1 cellular context compared by ENCODE assay signal in the genomic region with DNA sequence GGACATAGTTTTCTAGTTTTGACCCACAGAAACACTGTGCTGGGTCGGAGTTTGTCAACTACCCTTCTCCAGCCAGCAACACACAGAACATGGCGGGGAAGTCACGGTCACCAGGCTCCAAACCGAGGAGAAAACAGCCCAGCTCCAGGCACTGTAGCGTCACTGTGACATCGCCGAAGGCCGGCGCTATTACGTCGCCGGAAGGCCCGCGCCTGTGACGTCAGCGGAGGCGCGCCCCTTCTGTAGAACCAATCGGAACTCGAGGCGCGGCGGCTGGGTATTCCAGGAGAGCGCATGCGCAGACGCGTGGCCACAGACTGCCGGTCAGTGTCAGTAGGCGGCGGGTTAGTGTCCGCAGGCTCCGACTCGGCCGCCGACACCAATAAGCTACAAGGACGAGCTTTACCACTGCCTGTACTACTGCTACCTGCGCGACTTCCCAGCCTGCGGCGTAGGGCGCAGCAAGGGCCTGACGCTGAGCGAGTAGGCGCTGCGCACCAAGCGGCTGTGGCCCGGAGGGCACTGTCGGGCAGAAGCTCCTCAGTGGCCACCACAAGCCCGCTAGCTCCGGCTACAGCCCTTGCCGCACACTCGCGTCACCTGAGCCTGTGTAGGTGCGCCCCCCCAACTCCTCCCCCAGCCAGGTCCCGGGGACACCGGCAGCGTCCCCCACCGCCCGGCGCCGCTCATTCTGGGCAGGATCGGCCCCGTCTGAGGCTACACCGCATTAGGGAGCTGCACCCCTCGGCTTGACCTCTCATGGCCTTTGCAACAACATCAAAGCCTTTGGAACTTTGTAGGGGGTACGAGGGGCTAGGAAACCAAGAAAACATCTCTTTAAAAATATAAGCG.
A peak's percentile ranks its signal among the peaks of the same experiment; 100 is the strongest.
TF ChIP-seq lines count a peak whose summit lies in the region.

No MANE protein-coding gene starts in this region.

TF ChIP-seq in HepG2, 621 proteins besides CTCF, POLR2A, EP300 and RAD21 (continued from another document and continues in another):
- TF ChIP-seq, protein P1, sequence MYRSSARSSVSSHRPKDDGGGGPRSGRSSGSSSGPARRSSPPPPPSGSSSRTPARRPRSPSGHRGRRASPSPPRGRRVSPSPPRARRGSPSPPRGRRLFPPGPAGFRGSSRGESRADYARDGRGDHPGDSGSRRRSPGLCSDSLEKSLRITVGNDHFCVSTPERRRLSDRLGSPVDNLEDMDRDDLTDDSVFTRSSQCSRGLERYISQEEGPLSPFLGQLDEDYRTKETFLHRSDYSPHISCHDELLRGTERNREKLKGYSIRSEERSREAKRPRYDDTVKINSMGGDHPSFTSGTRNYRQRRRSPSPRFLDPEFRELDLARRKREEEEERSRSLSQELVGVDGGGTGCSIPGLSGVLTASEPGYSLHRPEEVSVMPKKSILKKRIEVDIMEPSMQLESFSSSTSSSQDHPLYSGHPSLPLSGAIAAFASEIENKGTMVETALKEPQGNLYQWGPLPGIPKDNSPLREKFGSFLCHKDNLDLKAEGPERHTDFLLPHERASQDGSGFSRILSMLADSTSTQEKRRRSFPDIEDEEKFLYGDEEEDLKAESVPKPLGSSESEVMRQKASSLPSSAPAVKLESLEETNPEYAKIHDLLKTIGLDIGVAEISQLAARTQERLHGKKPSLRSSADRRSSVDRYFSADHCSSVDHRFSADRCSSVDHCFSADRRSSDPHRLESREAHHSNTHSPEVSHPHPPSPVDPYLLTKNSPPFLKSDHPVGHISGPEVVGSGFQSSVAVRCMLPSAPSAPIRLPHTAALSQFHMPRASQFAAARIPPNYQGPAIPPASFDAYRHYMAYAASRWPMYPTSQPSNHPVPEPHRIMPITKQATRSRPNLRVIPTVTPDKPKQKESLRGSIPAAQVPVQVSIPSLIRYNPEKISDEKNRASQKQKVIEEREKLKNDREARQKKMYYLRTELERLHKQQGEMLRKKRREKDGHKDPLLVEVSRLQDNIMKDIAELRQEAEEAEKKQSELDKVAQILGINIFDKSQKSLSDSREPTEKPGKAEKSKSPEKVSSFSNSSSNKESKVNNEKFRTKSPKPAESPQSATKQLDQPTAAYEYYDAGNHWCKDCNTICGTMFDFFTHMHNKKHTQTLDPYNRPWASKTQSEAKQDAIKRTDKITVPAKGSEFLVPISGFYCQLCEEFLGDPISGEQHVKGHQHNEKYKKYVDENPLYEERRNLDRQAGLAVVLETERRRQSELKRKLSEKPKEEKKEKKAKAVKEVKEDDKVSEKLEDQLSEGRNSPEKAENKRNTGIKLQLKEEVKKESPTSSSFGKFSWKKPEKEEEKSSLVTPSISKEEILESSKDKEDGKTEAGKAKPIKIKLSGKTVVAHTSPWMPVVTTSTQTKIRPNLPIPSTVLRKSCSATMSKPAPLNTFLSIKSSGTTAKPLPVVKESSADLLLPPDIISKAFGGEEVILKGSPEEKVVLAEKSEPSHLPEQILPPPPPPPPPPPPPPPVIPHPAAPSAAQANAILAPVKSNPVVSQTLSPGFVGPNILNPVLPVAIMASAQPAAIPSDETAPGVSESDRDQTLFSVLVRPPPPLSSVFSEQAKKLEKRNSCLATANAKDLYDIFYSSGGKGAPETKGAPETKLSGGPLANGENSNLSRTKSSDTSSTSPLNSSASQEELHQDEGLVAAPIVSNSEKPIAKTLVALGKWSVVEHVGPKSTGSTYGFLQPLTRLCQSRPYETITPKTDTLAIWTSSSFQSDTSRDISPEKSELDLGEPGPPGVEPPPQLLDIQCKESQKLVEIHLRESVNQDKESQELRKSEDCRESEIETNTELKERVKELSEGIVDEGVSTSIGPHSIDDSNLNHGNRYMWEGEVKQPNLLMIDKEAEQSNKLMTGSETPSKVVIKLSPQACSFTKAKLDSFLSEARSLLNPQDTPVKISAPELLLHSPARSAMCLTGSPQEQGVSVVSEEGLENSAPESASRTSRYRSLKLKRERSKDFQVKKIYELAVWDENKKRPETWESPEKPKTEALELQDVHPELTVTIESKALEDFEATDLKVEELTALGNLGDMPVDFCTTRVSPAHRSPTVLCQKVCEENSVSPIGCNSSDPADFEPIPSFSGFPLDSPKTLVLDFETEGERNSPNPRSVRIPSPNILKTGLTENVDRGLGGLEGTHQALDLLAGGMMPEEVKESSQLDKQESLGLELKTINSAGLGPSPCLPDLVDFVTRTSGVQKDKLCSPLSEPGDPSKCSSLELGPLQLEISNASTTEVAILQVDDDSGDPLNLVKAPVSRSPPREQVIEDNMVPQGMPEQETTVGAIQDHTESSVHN (CRISPR knock-in tag; IDR thresholded peaks at IDR 0.05), result no peak
- TF ChIP-seq ZFP37 (CRISPR knock-in tag; IDR thresholded peaks at IDR 0.05; ENCODE audit: borderline replicate concordance), result 0 out of 2 replicates have a peak, but pooled peaks have one; percentile 33
- TF ChIP-seq, protein P2, sequence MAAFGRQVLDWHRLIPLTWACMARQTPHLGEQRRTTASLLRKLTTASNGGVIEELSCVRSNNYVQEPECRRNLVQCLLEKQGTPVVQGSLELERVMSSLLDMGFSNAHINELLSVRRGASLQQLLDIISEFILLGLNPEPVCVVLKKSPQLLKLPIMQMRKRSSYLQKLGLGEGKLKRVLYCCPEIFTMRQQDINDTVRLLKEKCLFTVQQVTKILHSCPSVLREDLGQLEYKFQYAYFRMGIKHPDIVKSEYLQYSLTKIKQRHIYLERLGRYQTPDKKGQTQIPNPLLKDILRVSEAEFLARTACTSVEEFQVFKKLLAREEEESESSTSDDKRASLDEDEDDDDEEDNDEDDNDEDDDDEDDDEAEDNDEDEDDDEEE (CRISPR knock-in tag; IDR thresholded peaks at IDR 0.05), result peak; percentile 44; the same call in 1 of the 2 replicates
- TF ChIP-seq ZNF30 (CRISPR knock-in tag; IDR thresholded peaks at IDR 0.05), result no peak
- no peak; the same call in 1 of the 2 replicates for TF ChIP-seq NR2F6 (IDR thresholded peaks at IDR 0.05)
- TF ChIP-seq NR2F6 (CRISPR knock-in tag; IDR thresholded peaks at IDR 0.05), result no peak; the same call in 1 of the 2 replicates
- TF ChIP-seq, protein P3, sequence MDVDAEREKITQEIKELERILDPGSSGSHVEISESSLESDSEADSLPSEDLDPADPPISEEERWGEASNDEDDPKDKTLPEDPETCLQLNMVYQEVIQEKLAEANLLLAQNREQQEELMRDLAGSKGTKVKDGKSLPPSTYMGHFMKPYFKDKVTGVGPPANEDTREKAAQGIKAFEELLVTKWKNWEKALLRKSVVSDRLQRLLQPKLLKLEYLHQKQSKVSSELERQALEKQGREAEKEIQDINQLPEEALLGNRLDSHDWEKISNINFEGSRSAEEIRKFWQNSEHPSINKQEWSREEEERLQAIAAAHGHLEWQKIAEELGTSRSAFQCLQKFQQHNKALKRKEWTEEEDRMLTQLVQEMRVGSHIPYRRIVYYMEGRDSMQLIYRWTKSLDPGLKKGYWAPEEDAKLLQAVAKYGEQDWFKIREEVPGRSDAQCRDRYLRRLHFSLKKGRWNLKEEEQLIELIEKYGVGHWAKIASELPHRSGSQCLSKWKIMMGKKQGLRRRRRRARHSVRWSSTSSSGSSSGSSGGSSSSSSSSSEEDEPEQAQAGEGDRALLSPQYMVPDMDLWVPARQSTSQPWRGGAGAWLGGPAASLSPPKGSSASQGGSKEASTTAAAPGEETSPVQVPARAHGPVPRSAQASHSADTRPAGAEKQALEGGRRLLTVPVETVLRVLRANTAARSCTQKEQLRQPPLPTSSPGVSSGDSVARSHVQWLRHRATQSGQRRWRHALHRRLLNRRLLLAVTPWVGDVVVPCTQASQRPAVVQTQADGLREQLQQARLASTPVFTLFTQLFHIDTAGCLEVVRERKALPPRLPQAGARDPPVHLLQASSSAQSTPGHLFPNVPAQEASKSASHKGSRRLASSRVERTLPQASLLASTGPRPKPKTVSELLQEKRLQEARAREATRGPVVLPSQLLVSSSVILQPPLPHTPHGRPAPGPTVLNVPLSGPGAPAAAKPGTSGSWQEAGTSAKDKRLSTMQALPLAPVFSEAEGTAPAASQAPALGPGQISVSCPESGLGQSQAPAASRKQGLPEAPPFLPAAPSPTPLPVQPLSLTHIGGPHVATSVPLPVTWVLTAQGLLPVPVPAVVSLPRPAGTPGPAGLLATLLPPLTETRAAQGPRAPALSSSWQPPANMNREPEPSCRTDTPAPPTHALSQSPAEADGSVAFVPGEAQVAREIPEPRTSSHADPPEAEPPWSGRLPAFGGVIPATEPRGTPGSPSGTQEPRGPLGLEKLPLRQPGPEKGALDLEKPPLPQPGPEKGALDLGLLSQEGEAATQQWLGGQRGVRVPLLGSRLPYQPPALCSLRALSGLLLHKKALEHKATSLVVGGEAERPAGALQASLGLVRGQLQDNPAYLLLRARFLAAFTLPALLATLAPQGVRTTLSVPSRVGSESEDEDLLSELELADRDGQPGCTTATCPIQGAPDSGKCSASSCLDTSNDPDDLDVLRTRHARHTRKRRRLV (CRISPR knock-in tag; IDR thresholded peaks at IDR 0.05), result peak; percentile 82
- TF ChIP-seq WIZ (CRISPR knock-in tag; IDR thresholded peaks at IDR 0.05), result peak; percentile 57; the same call in 1 of the 2 replicates
- no peak for TF ChIP-seq ZNF260 (CRISPR knock-in tag; IDR thresholded peaks at IDR 0.05; ENCODE audit: borderline replicate concordance, low read depth)
- TF ChIP-seq ZBTB3 (CRISPR knock-in tag; IDR thresholded peaks at IDR 0.05; ENCODE audit: borderline replicate concordance, low read depth), result no peak
- TF ChIP-seq HMGA1 (CRISPR knock-in tag; conservative IDR thresholded peaks at IDR 0.05), result no peak
- TF ChIP-seq, protein P4, sequence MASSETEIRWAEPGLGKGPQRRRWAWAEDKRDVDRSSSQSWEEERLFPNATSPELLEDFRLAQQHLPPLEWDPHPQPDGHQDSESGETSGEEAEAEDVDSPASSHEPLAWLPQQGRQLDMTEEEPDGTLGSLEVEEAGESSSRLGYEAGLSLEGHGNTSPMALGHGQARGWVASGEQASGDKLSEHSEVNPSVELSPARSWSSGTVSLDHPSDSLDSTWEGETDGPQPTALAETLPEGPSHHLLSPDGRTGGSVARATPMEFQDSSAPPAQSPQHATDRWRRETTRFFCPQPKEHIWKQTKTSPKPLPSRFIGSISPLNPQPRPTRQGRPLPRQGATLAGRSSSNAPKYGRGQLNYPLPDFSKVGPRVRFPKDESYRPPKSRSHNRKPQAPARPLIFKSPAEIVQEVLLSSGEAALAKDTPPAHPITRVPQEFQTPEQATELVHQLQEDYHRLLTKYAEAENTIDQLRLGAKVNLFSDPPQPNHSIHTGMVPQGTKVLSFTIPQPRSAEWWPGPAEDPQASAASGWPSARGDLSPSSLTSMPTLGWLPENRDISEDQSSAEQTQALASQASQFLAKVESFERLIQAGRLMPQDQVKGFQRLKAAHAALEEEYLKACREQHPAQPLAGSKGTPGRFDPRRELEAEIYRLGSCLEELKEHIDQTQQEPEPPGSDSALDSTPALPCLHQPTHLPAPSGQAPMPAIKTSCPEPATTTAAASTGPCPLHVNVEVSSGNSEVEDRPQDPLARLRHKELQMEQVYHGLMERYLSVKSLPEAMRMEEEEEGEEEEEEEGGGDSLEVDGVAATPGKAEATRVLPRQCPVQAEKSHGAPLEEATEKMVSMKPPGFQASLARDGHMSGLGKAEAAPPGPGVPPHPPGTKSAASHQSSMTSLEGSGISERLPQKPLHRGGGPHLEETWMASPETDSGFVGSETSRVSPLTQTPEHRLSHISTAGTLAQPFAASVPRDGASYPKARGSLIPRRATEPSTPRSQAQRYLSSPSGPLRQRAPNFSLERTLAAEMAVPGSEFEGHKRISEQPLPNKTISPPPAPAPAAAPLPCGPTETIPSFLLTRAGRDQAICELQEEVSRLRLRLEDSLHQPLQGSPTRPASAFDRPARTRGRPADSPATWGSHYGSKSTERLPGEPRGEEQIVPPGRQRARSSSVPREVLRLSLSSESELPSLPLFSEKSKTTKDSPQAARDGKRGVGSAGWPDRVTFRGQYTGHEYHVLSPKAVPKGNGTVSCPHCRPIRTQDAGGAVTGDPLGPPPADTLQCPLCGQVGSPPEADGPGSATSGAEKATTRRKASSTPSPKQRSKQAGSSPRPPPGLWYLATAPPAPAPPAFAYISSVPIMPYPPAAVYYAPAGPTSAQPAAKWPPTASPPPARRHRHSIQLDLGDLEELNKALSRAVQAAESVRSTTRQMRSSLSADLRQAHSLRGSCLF (CRISPR knock-in tag; IDR thresholded peaks at IDR 0.05; ENCODE audit: borderline replicate concordance), result 0 out of 2 replicates have a peak, but pooled peaks have one; percentile 20
- TF ChIP-seq ZSCAN20 (CRISPR knock-in tag; IDR thresholded peaks at IDR 0.05; ENCODE audit: borderline replicate concordance), result no peak
- TF ChIP-seq MEF2D (CRISPR knock-in tag; IDR thresholded peaks at IDR 0.05), result no peak
- TF ChIP-seq HOXA7 (CRISPR knock-in tag; IDR thresholded peaks at IDR 0.05), result no peak
- no peak for TF ChIP-seq SP1 (IDR thresholded peaks at IDR 0.05)
- no peak for TF ChIP-seq SP1 (CRISPR knock-in tag; IDR thresholded peaks at IDR 0.05)
- no peak for TF ChIP-seq TSC22D2 (CRISPR knock-in tag; IDR thresholded peaks at IDR 0.05; ENCODE audit: borderline replicate concordance)
- TF ChIP-seq, protein P5, sequence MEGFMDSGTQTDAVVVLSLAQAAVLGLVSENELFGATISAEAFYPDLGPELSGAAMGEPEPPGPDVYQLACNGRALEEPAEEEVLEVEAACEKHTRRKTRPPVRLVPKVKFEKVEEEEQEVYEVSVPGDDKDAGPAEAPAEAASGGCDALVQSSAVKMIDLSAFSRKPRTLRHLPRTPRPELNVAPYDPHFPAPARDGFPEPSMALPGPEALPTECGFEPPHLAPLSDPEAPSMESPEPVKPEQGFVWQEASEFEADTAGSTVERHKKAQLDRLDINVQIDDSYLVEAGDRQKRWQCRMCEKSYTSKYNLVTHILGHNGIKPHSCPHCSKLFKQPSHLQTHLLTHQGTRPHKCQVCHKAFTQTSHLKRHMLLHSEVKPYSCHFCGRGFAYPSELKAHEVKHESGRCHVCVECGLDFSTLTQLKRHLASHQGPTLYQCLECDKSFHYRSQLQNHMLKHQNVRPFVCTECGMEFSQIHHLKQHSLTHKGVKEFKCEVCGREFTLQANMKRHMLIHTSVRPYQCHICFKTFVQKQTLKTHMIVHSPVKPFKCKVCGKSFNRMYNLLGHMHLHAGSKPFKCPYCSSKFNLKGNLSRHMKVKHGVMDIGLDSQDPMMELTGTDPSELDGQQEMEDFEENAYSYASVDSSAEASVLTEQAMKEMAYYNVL (CRISPR knock-in tag; IDR thresholded peaks at IDR 0.05; ENCODE audit: borderline replicate concordance), result peak; percentile 42; the same call in 1 of the 2 replicates
- no peak for TF ChIP-seq ZSCAN12 (CRISPR knock-in tag; IDR thresholded peaks at IDR 0.05)
- TF ChIP-seq IRX3 (CRISPR knock-in tag; IDR thresholded peaks at IDR 0.05; ENCODE audit: borderline replicate concordance, low read depth), result no peak
- TF ChIP-seq, protein P6, sequence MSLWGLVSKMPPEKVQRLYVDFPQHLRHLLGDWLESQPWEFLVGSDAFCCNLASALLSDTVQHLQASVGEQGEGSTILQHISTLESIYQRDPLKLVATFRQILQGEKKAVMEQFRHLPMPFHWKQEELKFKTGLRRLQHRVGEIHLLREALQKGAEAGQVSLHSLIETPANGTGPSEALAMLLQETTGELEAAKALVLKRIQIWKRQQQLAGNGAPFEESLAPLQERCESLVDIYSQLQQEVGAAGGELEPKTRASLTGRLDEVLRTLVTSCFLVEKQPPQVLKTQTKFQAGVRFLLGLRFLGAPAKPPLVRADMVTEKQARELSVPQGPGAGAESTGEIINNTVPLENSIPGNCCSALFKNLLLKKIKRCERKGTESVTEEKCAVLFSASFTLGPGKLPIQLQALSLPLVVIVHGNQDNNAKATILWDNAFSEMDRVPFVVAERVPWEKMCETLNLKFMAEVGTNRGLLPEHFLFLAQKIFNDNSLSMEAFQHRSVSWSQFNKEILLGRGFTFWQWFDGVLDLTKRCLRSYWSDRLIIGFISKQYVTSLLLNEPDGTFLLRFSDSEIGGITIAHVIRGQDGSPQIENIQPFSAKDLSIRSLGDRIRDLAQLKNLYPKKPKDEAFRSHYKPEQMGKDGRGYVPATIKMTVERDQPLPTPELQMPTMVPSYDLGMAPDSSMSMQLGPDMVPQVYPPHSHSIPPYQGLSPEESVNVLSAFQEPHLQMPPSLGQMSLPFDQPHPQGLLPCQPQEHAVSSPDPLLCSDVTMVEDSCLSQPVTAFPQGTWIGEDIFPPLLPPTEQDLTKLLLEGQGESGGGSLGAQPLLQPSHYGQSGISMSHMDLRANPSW (CRISPR knock-in tag; IDR thresholded peaks at IDR 0.05; ENCODE audit: borderline replicate concordance), result peak; percentile 26; the same call in 1 of the 2 replicates
- TF ChIP-seq THAP11 (CRISPR knock-in tag; IDR thresholded peaks at IDR 0.05), result peak; percentile 81
- 0 out of 2 replicates have a peak, but pooled peaks have one; percentile 70 for TF ChIP-seq ZSCAN21 (CRISPR knock-in tag; IDR thresholded peaks at IDR 0.05; ENCODE audit: borderline replicate concordance)
